ENCODE assay signal across 1 cellular context in genomic region chr19:44925114-44925891, GRCh38.
A peak's percentile ranks its signal among the peaks of the same experiment; 100 is the strongest.
TF ChIP-seq lines count a peak whose summit lies in the region.

No MANE protein-coding gene starts in this region.

TF ChIP-seq in HepG2, 621 proteins besides CTCF, POLR2A, EP300 and RAD21 (continues in another document):
- TF ChIP-seq ZNF207 (IDR thresholded peaks at IDR 0.05; ENCODE audit: borderline replicate concordance) (no peak), ZNF749 (CRISPR knock-in tag; IDR thresholded peaks at IDR 0.05; ENCODE audit: borderline replicate concordance) (no peak), MEIS2 (CRISPR knock-in tag; IDR thresholded peaks at IDR 0.05) (peak; percentile 92), RCOR2 (CRISPR knock-in tag; IDR thresholded peaks at IDR 0.05) (peak; percentile 86), ATF1 (CRISPR knock-in tag; IDR thresholded peaks at IDR 0.05) (peak; percentile 60), ZNF629 (CRISPR knock-in tag; conservative IDR thresholded peaks at IDR 0.05) (peak; percentile 65), ZNF383 (CRISPR knock-in tag; IDR thresholded peaks at IDR 0.05; ENCODE audit: borderline replicate concordance) (no peak), RNF2 (conservative IDR thresholded peaks at IDR 0.05; ENCODE audit: low read depth) (no peak; the same call in 1 of the 2 replicates), ZNF841 (CRISPR knock-in tag; IDR thresholded peaks at IDR 0.05; ENCODE audit: borderline replicate concordance) (no peak), ZBTB26 (CRISPR knock-in tag; IDR thresholded peaks at IDR 0.05; ENCODE audit: borderline replicate concordance) (peak; percentile 72; the same call in 1 of the 2 replicates), PBX3 (CRISPR knock-in tag; IDR thresholded peaks at IDR 0.05; ENCODE audit: borderline replicate concordance) (no peak), HNRNPLL (IDR thresholded peaks at IDR 0.05; ENCODE audit: low read depth, low read length, poor library complexity, severe bottlenecking) (no peak), ZNF292 (CRISPR knock-in tag; IDR thresholded peaks at IDR 0.05; ENCODE audit: borderline replicate concordance, low read depth) (peak; percentile 93), GZF1 (CRISPR knock-in tag; IDR thresholded peaks at IDR 0.05) (no peak), PLSCR1 (CRISPR knock-in tag; IDR thresholded peaks at IDR 0.05; ENCODE audit: borderline replicate concordance) (no peak), DZIP1 (CRISPR knock-in tag; IDR thresholded peaks at IDR 0.05) (peak; percentile 96), ZNF792 (CRISPR knock-in tag; IDR thresholded peaks at IDR 0.05) (peak; percentile 92), AGO2 (optimal IDR thresholded peaks at IDR 0.05; ENCODE audit: low read depth, low read length) (no peak), SALL2 (CRISPR knock-in tag; IDR thresholded peaks at IDR 0.05) (peak; percentile 96; the same call in 1 of the 2 replicates), PRMT3 (CRISPR knock-in tag; IDR thresholded peaks at IDR 0.05; ENCODE audit: borderline replicate concordance, low read depth) (peak; percentile 87; the same call in 1 of the 2 replicates), TMF1 (CRISPR knock-in tag; IDR thresholded peaks at IDR 0.05; ENCODE audit: low read depth) (peak; percentile 57; the same call in 1 of the 2 replicates), AKAP8 (CRISPR knock-in tag; IDR thresholded peaks at IDR 0.05) (peak; percentile 76; the same call in 1 of the 2 replicates), ZNF549 (CRISPR knock-in tag; IDR thresholded peaks at IDR 0.05) (no peak), SNAPC4 (CRISPR knock-in tag; IDR thresholded peaks at IDR 0.05) (peak; percentile 51), POLR2AphosphoS2 (IDR thresholded peaks at IDR 0.05; ENCODE audit: low read depth, low read length) (no peak), ZSCAN12 (CRISPR knock-in tag; IDR thresholded peaks at IDR 0.05) (peak; percentile 58; the same call in 1 of the 2 replicates), ZNF687 (CRISPR knock-in tag; IDR thresholded peaks at IDR 0.05) (peak; percentile 99), ZNF142 (CRISPR knock-in tag; IDR thresholded peaks at IDR 0.05) (no peak), ZNF513 (CRISPR knock-in tag; conservative IDR thresholded peaks at IDR 0.05) (no peak), ZNF776 (CRISPR knock-in tag; IDR thresholded peaks at IDR 0.05) (peak; percentile 82; the same call in 1 of the 2 replicates), ZNF709 (CRISPR knock-in tag; IDR thresholded peaks at IDR 0.05) (peak; percentile 92; the same call in 1 of the 2 replicates), ATF4 (CRISPR knock-in tag; IDR thresholded peaks at IDR 0.05) (peak in 1 of 2 experiments; percentile 97; a peak in 2 of 4 replicates)
